ENCODE assay signal across 11 cellular contexts in genomic region chr5:113807384-113808053, GRCh38.
DNase-seq lines count a peak whose midpoint lies in the region; ATAC-seq and TF ChIP-seq lines count a peak whose summit lies in the region.
"Had no signal": no experiment of that assay in that cellular context is flagged by ENCODE, and none has a peak within 500 bp of the region (broad histone marks: within the 10 kb centered on the region; RNA-seq: fewer than 3 reads in every experiment).

No MANE protein-coding gene starts in this region.

- DNase-seq in IMR-90, result peak; percentile 23
- peak; percentile 13 for DNase-seq in astrocyte of the spinal cord (ENCODE audit: low read depth, low spot score)
- peak; percentile 37 for DNase-seq in inferior parietal cortex (ENCODE audit: extremely low spot score)
- no peak for DNase-seq in OCI-LY7 (ENCODE audit: low spot score)
- DNase-seq in activated naive CD4-positive, alpha-beta T cell treated with anti-CD3 and anti-CD28 coated beads, Interleukin-2, amount 50 U/mL, for 16 hours, result no peak
- no peak for DNase-seq in DMS153 (lab: John Stamatoyannopoulos, UW)
- DNase-seq: activated CD8-positive, alpha-beta T cell treated with anti-CD3 and anti-CD28 coated beads, Interleukin-2, amount 10 ng/mL, durations not matched to agents 7 days and 5 days; NCI-H2081 treated with DMSO at 0.1 percent for 48 hours had no signal

- H3K9me1 ChIP-seq in IMR-90 (ENCODE audit: insufficient read depth, low read length), result no peaks in the 10 kb centered on the region

- no peak overlapping the region for H4K91ac ChIP-seq in IMR-90 (ENCODE audit: insufficient read depth, low read depth, low read length)

- H3K36me3 ChIP-seq in IMR-90 (ENCODE audit: control insufficient read depth, insufficient read depth, low read length) (no peaks in the 10 kb centered on the region), subcutaneous abdominal adipose tissue (ENCODE audit: control insufficient read depth in 5 of 5, insufficient read depth in 5 of 5, low read length in 5 of 5) (no peaks in the 10 kb centered on the region), OCI-LY7 (ENCODE audit: insufficient read depth, low read length) (no peaks in the 10 kb centered on the region)
- H3K36me3 ChIP-seq: SJSA1 had no signal

- in situ Hi-C loops in IMR-90 (cut with MboI; ENCODE audit: low sequenced_read_pairs) (no loop called here), astrocyte of the spinal cord (cut with HindIII; ENCODE audit: low sequenced_read_pairs) (no loop called here)

- no peak overlapping the region for H2BK120ac ChIP-seq in IMR-90 (ENCODE audit: low read depth, low read length)

- H4K5ac ChIP-seq in IMR-90 (ENCODE audit: low read depth, low read length), result no peak overlapping the region

- H3K9ac ChIP-seq in IMR-90 (ENCODE audit: low read depth, low read length) (peak overlapping the region; percentile 19; the same call in 1 of the 2 replicates), subcutaneous abdominal adipose tissue (ENCODE audit: low read length in 5 of 5) (peak overlapping the region in 1 of 5 donors; percentile 45)

- H4K8ac ChIP-seq in IMR-90 (ENCODE audit: low read depth in 2 of 2, low read length in 2 of 2), result no peak overlapping the region

- TF ChIP-seq CTCF in IMR-90 (conservative IDR thresholded peaks at IDR 0.05; ENCODE audit: low read depth, low read length), result no peak
- no peak for TF ChIP-seq CTCF in astrocyte of the spinal cord (IDR thresholded peaks at IDR 0.05; ENCODE audit: low read depth, low read length)
- TF ChIP-seq CTCF in OCI-LY7 (conservative IDR thresholded peaks at IDR 0.05; ENCODE audit: low read length), result no peak

- POLR2A ChIA-PET in IMR-90 (lab: Charles Lee; ENCODE audit: unreplicated experiment) (no interaction called here), OCI-LY7 (lab: Charles Lee) (no interaction called here)

- no peak overlapping the region for H2AK9ac ChIP-seq in IMR-90 (replicated peaks; ENCODE audit: low read depth, low read length, poor library complexity)

- no peak for TF ChIP-seq POLR2A in IMR-90 (IDR thresholded peaks at IDR 0.05; ENCODE audit: low read depth, low read length)

- WGBS in IMR-90 (ENCODE audit: extremely low coverage in 2 of 2, insufficient read length in 1 of 2), 2 experiments, result no CpG with 5 or more reads among the region's 8 CpGs

- H2AK5ac ChIP-seq in IMR-90 (ENCODE audit: low read depth, low read length), result no peak overlapping the region

- H3K4me3 ChIP-seq in IMR-90 (ENCODE audit: insufficient read depth, low read depth, low read length) (no peak overlapping the region), astrocyte of the spinal cord (ENCODE audit: low read depth, low read length) (no peak overlapping the region), subcutaneous abdominal adipose tissue (ENCODE audit: low read depth in 1 of 5, low read length in 5 of 5) (no peak overlapping the region), OCI-LY7 (ENCODE audit: low read depth, low read length, poor library complexity, severe bottlenecking) (no peak overlapping the region)
- H3K4me3 ChIP-seq: SJSA1 had no signal

- CTCF ChIA-PET in IMR-90 (lab: Yijun Ruan, JAX), result interaction anchor here (1.1 to 1.5 kb wide), 2 partner anchors 25 to 196 kb away, joined by 3 read pairs; no protein-coding TSS in a partner anchor
- CTCF ChIA-PET in OCI-LY7 (lab: Charles Lee; ENCODE audit: unreplicated experiment), result no interaction called here

- H3K4me2 ChIP-seq in IMR-90 (ENCODE audit: low read depth, low read length) (peak overlapping the region; percentile 12; the same call in 1 of the 2 replicates), OCI-LY7 (ENCODE audit: low read length) (no peak overlapping the region)

- H4K20me1 ChIP-seq in IMR-90 (ENCODE audit: insufficient read depth, low read length), result no peaks in the 10 kb centered on the region
- no peaks in the 10 kb centered on the region for H4K20me1 ChIP-seq in OCI-LY7 (ENCODE audit: insufficient read depth, low read length)

- intact Hi-C loops in IMR-90 (cut with micrococcal nuclease) (loop anchor here (2.0 to 5.0 kb wide), 2 partner anchors 500 to 551 kb away; no protein-coding TSS in a partner anchor), OCI-LY7 (cut with micrococcal nuclease; ENCODE audit: unreplicated experiment) (no loop called here)

- no peak overlapping the region for H3K27ac ChIP-seq in IMR-90 (ENCODE audit: insufficient read depth, low read length)
- H3K27ac ChIP-seq in subcutaneous abdominal adipose tissue (ENCODE audit: low read depth, low read length), result peak overlapping the region; percentile 24
- no peak overlapping the region for H3K27ac ChIP-seq in OCI-LY7 (ENCODE audit: low read depth, low read length, poor library complexity, severe bottlenecking)
- H3K27ac ChIP-seq: SJSA1 had no signal

- no peaks in the 10 kb centered on the region; the same call in 1 of the 2 replicates for H3K79me2 ChIP-seq in OCI-LY7 (ENCODE audit: insufficient read depth, low read depth, low read length)

- H3K79me1 ChIP-seq in IMR-90 (ENCODE audit: low read depth in 1 of 2, low read length in 2 of 2), result no peaks in the 10 kb centered on the region

- no peak overlapping the region for H3K23ac ChIP-seq in IMR-90 (ENCODE audit: low read depth, low read length)

- H3K4ac ChIP-seq in IMR-90 (ENCODE audit: low read depth, low read length), result no peak overlapping the region

- H2BK5ac ChIP-seq in IMR-90 (ENCODE audit: low read depth, low read length, poor library complexity, severe bottlenecking), result no peak overlapping the region

- H2AFZ ChIP-seq in IMR-90 (replicated peaks; ENCODE audit: low read length, poor library complexity) (peak overlapping the region; percentile 26), OCI-LY7 (ENCODE audit: low read length) (no peak overlapping the region)

- H3K56ac ChIP-seq in IMR-90 (ENCODE audit: extremely low read depth, insufficient read depth, low read length), result no peak overlapping the region

- no peak overlapping the region for H3K14ac ChIP-seq in IMR-90 (replicated peaks; ENCODE audit: low read depth, low read length)

- no peaks in the 10 kb centered on the region for H3K9me3 ChIP-seq in IMR-90 (ENCODE audit: control insufficient read depth, insufficient read depth, low read length)
- no peaks in the 10 kb centered on the region for H3K9me3 ChIP-seq in subcutaneous abdominal adipose tissue (ENCODE audit: control insufficient read depth in 5 of 5, low read length in 5 of 5)
- H3K9me3 ChIP-seq in OCI-LY7 (ENCODE audit: low read length), result no peaks in the 10 kb centered on the region
- H3K9me3 ChIP-seq: SJSA1 had no signal

- no peak overlapping the region for H3K18ac ChIP-seq in IMR-90 (ENCODE audit: low read depth, low read length)

- H2BK20ac ChIP-seq in IMR-90 (ENCODE audit: low read depth, low read length), result no peak overlapping the region

- no peaks in the 10 kb centered on the region for H3K27me3 ChIP-seq in IMR-90 (ENCODE audit: control insufficient read depth, insufficient read depth, low read length)
- H3K27me3 ChIP-seq in subcutaneous abdominal adipose tissue (ENCODE audit: control insufficient read depth in 5 of 5, insufficient read depth in 4 of 5, low read length in 5 of 5), result no peaks in the 10 kb centered on the region
- H3K27me3 ChIP-seq: SJSA1 had no signal

- ATAC-seq in IMR-90 (ENCODE audit: low read depth) (peak; percentile 48), GM18498 (IDR thresholded peaks at IDR 0.05; ENCODE audit: unreplicated experiment) (no peak)
- ATAC-seq: activated CD8-positive, alpha-beta T cell treated with anti-CD3 and anti-CD28 coated beads, Interleukin-2, amount 10 ng/mL, durations not matched to agents 7 days and 5 days had no signal

- TF ChIP-seq RAD21 in IMR-90 (IDR thresholded peaks at IDR 0.05; ENCODE audit: low read length), result no peak

- BruUV-seq in IMR-90 (replicated peaks; lab: Mats Ljungman, UMichigan) (no TSS peak), OCI-LY7 (replicated peaks; lab: Mats Ljungman, UMichigan) (no TSS peak)

- H3K4me1 ChIP-seq in IMR-90 (ENCODE audit: control insufficient read depth, insufficient read depth, low read length) (no peaks in the 10 kb centered on the region; the same call in 1 of the 2 replicates), subcutaneous abdominal adipose tissue (ENCODE audit: control insufficient read depth in 5 of 5, insufficient read depth in 5 of 5, low read length in 5 of 5) (peaks cover 0 to 28% (median 23%) of the 10 kb centered on the region in 5 donors), OCI-LY7 (ENCODE audit: insufficient read depth, low read length, poor library complexity, severe bottlenecking) (no peaks in the 10 kb centered on the region)
- H3K4me1 ChIP-seq: SJSA1 had no signal

- dilution Hi-C loops in IMR-90 (cut with HindIII; ENCODE audit: low sequenced_read_pairs, unreplicated experiment), result no loop called here

- no peaks in the 10 kb centered on the region for H3K9me2 ChIP-seq in OCI-LY7 (ENCODE audit: insufficient read depth, low read length)

- no peak overlapping the region for H2BK15ac ChIP-seq in IMR-90 (ENCODE audit: low read depth, low read length)

TF ChIP-seq in IMR-90, 13 proteins besides CTCF, POLR2A, EP300 and RAD21:
- TF ChIP-seq FOS (IDR thresholded peaks at IDR 0.05; ENCODE audit: low read depth, low read length) (no peak), NFE2L2 (IDR thresholded peaks at IDR 0.05; ENCODE audit: low read depth, low read length) (no peak), MAZ (IDR thresholded peaks at IDR 0.05; ENCODE audit: borderline replicate concordance, low read depth, low read length) (no peak), ELK1 (IDR thresholded peaks at IDR 0.05; ENCODE audit: borderline replicate concordance, low read depth, low read length) (no peak)

Comparison
In these comparisons a context has a peak if more than half of its experiments do, and no peak if none do; other contexts are left out.
1. DNase-seq: peak in IMR-90 (single experiment), astrocyte of the spinal cord (single experiment) and inferior parietal cortex (single experiment); none in OCI-LY7 (single experiment), activated naive CD4-positive, alpha-beta T cell treated with anti-CD3 and anti-CD28 coated beads, Interleukin-2, amount 50 U/mL, for 16 hours (single experiment) and DMS153 (single experiment).